In the genomic region with DNA sequence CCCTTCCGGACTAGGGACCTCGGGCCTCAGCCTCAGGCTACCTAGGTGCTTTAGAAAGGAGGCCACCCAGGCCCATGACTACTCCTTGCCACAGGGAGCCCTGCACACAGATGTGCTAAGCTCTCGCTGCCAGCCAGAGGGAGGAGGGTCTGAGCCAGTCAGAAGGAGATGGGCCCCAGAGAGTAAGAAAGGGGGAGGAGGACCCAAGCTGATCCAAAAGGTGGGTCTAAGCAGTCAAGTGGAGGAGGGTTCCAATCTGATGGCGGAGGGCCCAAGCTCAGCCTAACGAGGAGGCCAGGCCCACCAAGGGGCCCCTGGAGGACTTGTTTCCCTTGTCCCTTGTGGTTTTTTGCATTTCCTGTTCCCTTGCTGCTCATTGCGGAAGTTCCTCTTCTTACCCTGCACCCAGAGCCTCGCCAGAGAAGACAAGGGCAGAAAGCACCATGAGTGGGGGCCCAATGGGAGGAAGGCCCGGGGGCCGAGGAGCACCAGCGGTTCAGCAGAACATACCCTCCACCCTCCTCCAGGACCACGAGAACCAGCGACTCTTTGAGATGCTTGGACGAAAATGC, we compare ENCODE assay signal across 8 cellular contexts. TPM values are rescaled to one million over a fixed set of nuclear protein-coding genes. Genes with fewer than 3 reads are reported as not detected.
A peak's percentile ranks its signal among the peaks of the same experiment; 100 is the strongest.
DNase-seq lines count a peak whose midpoint lies in the region; ATAC-seq lines count a peak whose summit lies in the region.

A gene (plus strand): TSS at position 389 of the 572 bp plus-strand sequence. CDS start 55 bp downstream, at position 444.

- H3K36me3 Mint-ChIP-seq in activated T-cell treated with anti-CD3 and anti-CD28 coated beads, Interleukin-2, amount 50 U/mL, for 24 hours (ENCODE audit: low read depth): peaks cover 45% of the 10 kb centered on the region

- H3K27ac Mint-ChIP-seq in activated T-cell treated with anti-CD3 and anti-CD28 coated beads, Interleukin-2, amount 50 U/mL, for 24 hours: peak within 1 kb of the TSS; percentile 87

- H3K4me3 Mint-ChIP-seq in activated T-cell treated with anti-CD3 and anti-CD28 coated beads, Interleukin-2, amount 50 U/mL, for 24 hours: peak within 1 kb of the TSS; percentile 81

- H3K4me1 Mint-ChIP-seq in activated T-cell treated with anti-CD3 and anti-CD28 coated beads, Interleukin-2, amount 50 U/mL, for 24 hours (ENCODE audit: low read depth): peaks cover 51% of the 10 kb centered on the region

- peak within 1 kb of the TSS; percentile 77 for H3K4me3 ChIP-seq in Jurkat, Clone E6-1 (ENCODE audit: low read length)

- peak; percentile 19 to 26 for DNase-seq in activated CD4-positive, alpha-beta T cell treated with anti-CD3 and anti-CD28 coated beads for 4 hours
- DNase-seq in activated CD4-positive, alpha-beta T cell treated with anti-CD3 and anti-CD28 coated beads for 1 hour: no peak
- DNase-seq in Jurkat, Clone E6-1 (ENCODE audit: low read depth, low spot score): peak; percentile 77
- DNase-seq in activated T-cell treated with anti-CD3 and anti-CD28 coated beads, Interleukin-2, amount 50 U/mL, for 24 hours: peak; percentile 71
- no peak for DNase-seq in mucosa of gallbladder (ENCODE audit: low spot score)
- no peak for DNase-seq in NCI-H2029 treated with DMSO at 0.1 percent for 48 hours (lab: John Stamatoyannopoulos, UW)
- no peak for DNase-seq in HK-2 (ENCODE audit: unreplicated experiment)

- no peaks in the 10 kb centered on the region for H3K9me3 Mint-ChIP-seq in activated T-cell treated with anti-CD3 and anti-CD28 coated beads, Interleukin-2, amount 50 U/mL, for 24 hours

- peaks cover 9% of the 10 kb centered on the region for H3K27me3 Mint-ChIP-seq in activated T-cell treated with anti-CD3 and anti-CD28 coated beads, Interleukin-2, amount 50 U/mL, for 24 hours

- ATAC-seq in HG03521 (IDR thresholded peaks at IDR 0.05; ENCODE audit: unreplicated experiment): no peak

RNA-seq across cellular contexts. Expression of the gene that starts here (rescaled TPM):
- 101 TPM for polyA plus RNA-seq in Jurkat, Clone E6-1 (2012; ENCODE audit: insufficient read depth, insufficient read length)
- 11.5 TPM for total RNA-seq in mucosa of gallbladder

Comparison
In these comparisons a context has a peak if more than half of its experiments do, and no peak if none do; other contexts are left out.
1. DNase-seq: peak in activated CD4-positive, alpha-beta T cell treated with anti-CD3 and anti-CD28 coated beads for 4 hours (2 of 2), Jurkat, Clone E6-1 (single experiment) and activated T-cell treated with anti-CD3 and anti-CD28 coated beads, Interleukin-2, amount 50 U/mL, for 24 hours (single experiment); none in activated CD4-positive, alpha-beta T cell treated with anti-CD3 and anti-CD28 coated beads for 1 hour (single experiment), mucosa of gallbladder (single experiment), NCI-H2029 treated with DMSO at 0.1 percent for 48 hours (single experiment) and HK-2 (single experiment).